Comparison of ENCODE assay signal across 31 cellular contexts in genomic region chr12:105888696-105889095, GRCh38.
A peak's percentile ranks its signal among the peaks of the same experiment; 100 is the strongest.
DNase-seq lines count a peak whose midpoint lies in the region; TF ChIP-seq lines count a peak whose summit lies in the region.
"Had no signal": no experiment of that assay in that cellular context is flagged by ENCODE, and none has a peak within 500 bp of the region (broad histone marks: within the 10 kb centered on the region; RNA-seq: fewer than 3 reads in every experiment).

No MANE protein-coding gene starts in this region.

- H3K79me2 ChIP-seq in smooth muscle cell (ENCODE audit: low read depth): no peaks in the 10 kb centered on the region

- no peak overlapping the region for H3K27ac Mint-ChIP-seq in HFFc6
- H3K27ac Mint-ChIP-seq: activated B cell treated with CpG ODN at 0.5 μM for 24 hours; activated CD8-positive, alpha-beta memory T cell treated with anti-CD3 and anti-CD28 coated beads, Interleukin-2, amount 10 ng/mL, durations not matched to agents 7 days and 5 days; CD4-positive, alpha-beta T cell; endodermal cell; immature natural killer cell; nephron; stimulated activated naive B cell treated with anti-CD40 and anti-IgM and Interleukin-4, amounts not matched to agents 10 μg/mL and 1 μg/mL and 100 μg/mL, for 72 hours had no signal

- no peaks in the 10 kb centered on the region for H3K27me3 ChIP-seq in smooth muscle cell (ENCODE audit: low read depth)
- H3K27me3 ChIP-seq: cardiac muscle cell, Peyer's patch, sigmoid colon, testis, uterus had no signal

- peak overlapping the region; percentile 31 for H3K4me2 ChIP-seq in smooth muscle cell

- H3K9me3 ChIP-seq in smooth muscle cell (replicated peaks; ENCODE audit: low read depth): no peaks in the 10 kb centered on the region
- H3K9me3 ChIP-seq: left ventricle myocardium inferior, Peyer's patch, sigmoid colon, testis, uterus had no signal

- H3K36me3 Mint-ChIP-seq in HFFc6 (ENCODE audit: low read depth): no peaks in the 10 kb centered on the region
- H3K36me3 Mint-ChIP-seq: activated CD8-positive, alpha-beta memory T cell treated with anti-CD3 and anti-CD28 coated beads, Interleukin-2, amount 10 ng/mL, durations not matched to agents 7 days and 5 days; immature natural killer cell; stimulated activated naive B cell treated with anti-CD40 and anti-IgM and Interleukin-4, amounts not matched to agents 10 μg/mL and 1 μg/mL and 100 μg/mL, for 72 hours had no signal

- H3K9ac ChIP-seq in smooth muscle cell (ENCODE audit: low read depth): no peak overlapping the region

- H3K4me3 ChIP-seq in smooth muscle cell: no peak overlapping the region
- H3K4me3 ChIP-seq: cardiac muscle cell, coronary artery, left ventricle myocardium inferior, Peyer's patch, sigmoid colon, testis, uterus had no signal

- DNase-seq in HFFc6: peak; percentile 63
- DNase-seq in astrocyte of the hippocampus (ENCODE audit: low read depth, low spot score): peak; percentile 83
- peak; percentile 11 for DNase-seq in kidney glomerular epithelial cell (lab: John Stamatoyannopoulos, UW)
- no peak for DNase-seq in smooth muscle cell (lab: John Stamatoyannopoulos, UW; ENCODE audit: unreplicated experiment)
- DNase-seq in substantia nigra (lab: John Stamatoyannopoulos, UW): no peak
- no peak for DNase-seq in dedifferentiated amniotic fluid mesenchymal stem cell (ENCODE audit: extremely low spot score)
- no peak for DNase-seq in UCSD-AML1 (lab: John Stamatoyannopoulos, UW; ENCODE audit: unreplicated experiment)
- DNase-seq: activated B cell treated with CpG ODN at 0.5 μM for 24 hours; activated CD8-positive, alpha-beta memory T cell treated with anti-CD3 and anti-CD28 coated beads, Interleukin-2, amount 10 ng/mL, durations not matched to agents 7 days and 5 days; activated naive CD4-positive, alpha-beta T cell; activated T-cell treated with anti-CD3 and anti-CD28 coated beads, Interleukin-2, amount 50 U/mL, for 48 hours; CD4-positive, alpha-beta T cell; EL; endodermal cell; hypothalamus; immature natural killer cell; left ventricle myocardium inferior; NCI-H1092; NCI-H187 treated with DMSO at 0.1 percent for 48 hours; NCI-H526 treated with DMSO at 0.1 percent for 48 hours; Peyer's patch; SIG-M5; sigmoid colon; stimulated activated CD4-positive, alpha-beta T cell treated with anti-CD3 and anti-CD28 coated beads, Interleukin-15, amount 100 ng/mL, for 24 hours; stimulated activated naive B cell treated with anti-CD40 and anti-IgM and Interleukin-4, amounts not matched to agents 10 μg/mL and 1 μg/mL and 100 μg/mL, for 72 hours; testis; uterus had no signal

- H3K4me1 ChIP-seq in smooth muscle cell (ENCODE audit: low read depth): peaks cover 11% of the 10 kb centered on the region
- H3K4me1 ChIP-seq: left ventricle myocardium inferior, Peyer's patch, sigmoid colon, testis, uterus had no signal

- peaks cover 9% of the 10 kb centered on the region for H3K4me1 Mint-ChIP-seq in HFFc6 (ENCODE audit: low read depth)
- H3K4me1 Mint-ChIP-seq: activated B cell treated with CpG ODN at 0.5 μM for 24 hours; activated CD8-positive, alpha-beta memory T cell treated with anti-CD3 and anti-CD28 coated beads, Interleukin-2, amount 10 ng/mL, durations not matched to agents 7 days and 5 days; immature natural killer cell; nephron; stimulated activated naive B cell treated with anti-CD40 and anti-IgM and Interleukin-4, amounts not matched to agents 10 μg/mL and 1 μg/mL and 100 μg/mL, for 72 hours had no signal

- no peak overlapping the region for H2AFZ ChIP-seq in smooth muscle cell (ENCODE audit: low read depth)

- H3K9me3 Mint-ChIP-seq in HFFc6: no peaks in the 10 kb centered on the region
- H3K9me3 Mint-ChIP-seq: CD4-positive, alpha-beta T cell; immature natural killer cell had no signal

- no peak overlapping the region for H3K4me3 Mint-ChIP-seq in HFFc6
- H3K4me3 Mint-ChIP-seq: activated B cell treated with CpG ODN at 0.5 μM for 24 hours; activated CD8-positive, alpha-beta memory T cell treated with anti-CD3 and anti-CD28 coated beads, Interleukin-2, amount 10 ng/mL, durations not matched to agents 7 days and 5 days; CD4-positive, alpha-beta T cell; endodermal cell; immature natural killer cell; nephron; stimulated activated naive B cell treated with anti-CD40 and anti-IgM and Interleukin-4, amounts not matched to agents 10 μg/mL and 1 μg/mL and 100 μg/mL, for 72 hours had no signal

- H3K36me3 ChIP-seq in smooth muscle cell (ENCODE audit: low read depth): no peaks in the 10 kb centered on the region
- H3K36me3 ChIP-seq: cardiac muscle cell, left ventricle myocardium inferior, Peyer's patch, sigmoid colon, uterus had no signal

- peak overlapping the region; percentile 80 for H3K27ac ChIP-seq in smooth muscle cell (ENCODE audit: low read depth)
- no peak overlapping the region for H3K27ac ChIP-seq in substantia nigra (ENCODE audit: low read depth, low read length, poor library complexity, severe bottlenecking)
- H3K27ac ChIP-seq: cardiac muscle cell, coronary artery, HL-60, left ventricle myocardium inferior, Peyer's patch, sigmoid colon, testis, uterus had no signal

- no peaks in the 10 kb centered on the region for H3K27me3 Mint-ChIP-seq in HFFc6 (ENCODE audit: insufficient read depth)
- H3K27me3 Mint-ChIP-seq: activated B cell treated with CpG ODN at 0.5 μM for 24 hours; activated CD8-positive, alpha-beta memory T cell treated with anti-CD3 and anti-CD28 coated beads, Interleukin-2, amount 10 ng/mL, durations not matched to agents 7 days and 5 days; CD4-positive, alpha-beta T cell; stimulated activated naive B cell treated with anti-CD40 and anti-IgM and Interleukin-4, amounts not matched to agents 10 μg/mL and 1 μg/mL and 100 μg/mL, for 72 hours had no signal

- peaks cover 2% of the 10 kb centered on the region for H3F3A ChIP-seq in smooth muscle cell (ENCODE audit: low read depth)

- no peaks in the 10 kb centered on the region for H4K20me1 ChIP-seq in smooth muscle cell (ENCODE audit: low read depth)

- WGBS in smooth muscle cell (ENCODE audit: low lambda C conversion rate): 12% methylated on average over 4 of the region's 4 CpGs

- TF ChIP-seq CTCF in HFFc6 (IDR thresholded peaks at IDR 0.05) (no peak), smooth muscle cell (IDR thresholded peaks at IDR 0.05; ENCODE audit: borderline replicate concordance, insufficient read depth, poor library complexity, severe bottlenecking) (no peak)

Comparison
In these comparisons a context has a peak if more than half of its experiments do, and no peak if none do; other contexts are left out.
1. DNase-seq: peak in HFFc6 (single experiment), astrocyte of the hippocampus (single experiment) and kidney glomerular epithelial cell (single experiment); none in smooth muscle cell (single experiment), substantia nigra (0 of 49), dedifferentiated amniotic fluid mesenchymal stem cell (single experiment) and UCSD-AML1 (single experiment).